ENCODE assay signal across 17 cellular contexts in the genomic region with DNA sequence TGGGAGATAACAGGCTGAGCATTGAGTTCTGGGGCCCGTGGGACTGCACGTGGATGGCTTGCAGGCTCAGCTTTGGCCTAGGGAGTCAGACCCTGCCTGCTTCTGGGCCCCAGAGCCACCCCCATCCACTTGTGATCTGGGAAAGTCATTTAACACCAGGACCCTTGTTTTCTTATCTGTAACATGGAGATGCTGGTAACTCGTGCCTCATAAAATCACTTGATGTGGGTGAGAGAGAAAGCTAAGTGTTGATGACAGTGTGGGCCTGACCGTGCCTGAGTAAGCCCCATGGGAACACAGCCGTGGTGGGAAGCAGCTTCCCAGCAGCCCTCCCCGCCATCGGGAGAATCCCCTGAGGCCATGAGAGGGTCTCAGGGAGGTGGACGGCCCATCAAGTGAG.
DNase-seq lines count a peak whose midpoint lies in the region; ATAC-seq lines count a peak whose summit lies in the region.
"Had no signal": no experiment of that assay in that cellular context is flagged by ENCODE, and none has a peak within 500 bp of the region (broad histone marks: within the 10 kb centered on the region; RNA-seq: fewer than 3 reads in every experiment).

No MANE protein-coding gene starts in this region.

- H3K36me3 Mint-ChIP-seq in activated CD4-positive, alpha-beta T cell treated with anti-CD3 and anti-CD28 coated beads, Interleukin-2, amount 10 ng/mL, durations not matched to agents 24 days and 14 days (ENCODE audit: low read depth), result no peaks in the 10 kb centered on the region
- H3K36me3 Mint-ChIP-seq: IgD-negative memory B cell had no signal

- intact Hi-C loops in activated CD4-positive, alpha-beta T cell treated with anti-CD3 and anti-CD28 coated beads, Interleukin-2, amount 10 ng/mL, durations not matched to agents 24 days and 14 days (cut with micrococcal nuclease), result no loop called here
- intact Hi-C loops in left ventricle myocardium superior (cut with micrococcal nuclease), result no loop called here

- no peak overlapping the region for H3K27ac Mint-ChIP-seq in activated CD4-positive, alpha-beta T cell treated with anti-CD3 and anti-CD28 coated beads, Interleukin-2, amount 10 ng/mL, durations not matched to agents 24 days and 14 days
- H3K27ac Mint-ChIP-seq: H9, IgD-negative memory B cell had no signal

- H3K4me1 Mint-ChIP-seq in activated CD4-positive, alpha-beta T cell treated with anti-CD3 and anti-CD28 coated beads, Interleukin-2, amount 10 ng/mL, durations not matched to agents 24 days and 14 days, result no peaks in the 10 kb centered on the region
- H3K4me1 Mint-ChIP-seq: H9, IgD-negative memory B cell had no signal

- peak; percentile 8 for DNase-seq in activated CD4-positive, alpha-beta T cell treated with anti-CD3 and anti-CD28 coated beads, Interleukin-2, amount 10 ng/mL, durations not matched to agents 24 days and 14 days
- DNase-seq in activated CD4-positive, alpha-beta T cell treated with anti-CD3 and anti-CD28 coated beads for 48 hours, result no peak
- peak; percentile 73 for DNase-seq in NCI-H69 (lab: John Stamatoyannopoulos, UW)
- DNase-seq in left ventricle myocardium superior, result peak; percentile 73
- peak; percentile 39 for DNase-seq in retina
- no peak for DNase-seq in HUDEP-2 (lab: John Stamatoyannopoulos, UW; ENCODE audit: unreplicated experiment in 76 of 76)
- DNase-seq in stimulated activated CD4-positive, alpha-beta T cell treated with anti-CD3 and anti-CD28 coated beads, Interleukin-12 subunit alpha, Interleukin-12 subunit beta, amount 100 ng/mL, for 4 hours, result no peak
- no peak for DNase-seq in activated T-cell treated with anti-CD3 and anti-CD28 coated beads, Interleukin-2, amount 50 U/mL, for 1 hour
- DNase-seq: COR-L47, EL, H9, Kasumi-1, MM.1S, NCI-H187 treated with DMSO at 0.1 percent for 48 hours, NCI-H510A had no signal

- no peaks in the 10 kb centered on the region for H3K27me3 Mint-ChIP-seq in activated CD4-positive, alpha-beta T cell treated with anti-CD3 and anti-CD28 coated beads, Interleukin-2, amount 10 ng/mL, durations not matched to agents 24 days and 14 days

- no peak overlapping the region for H3K4me3 Mint-ChIP-seq in activated CD4-positive, alpha-beta T cell treated with anti-CD3 and anti-CD28 coated beads, Interleukin-2, amount 10 ng/mL, durations not matched to agents 24 days and 14 days
- H3K4me3 Mint-ChIP-seq: H9, IgD-negative memory B cell had no signal

- no peaks in the 10 kb centered on the region for H3K9me3 Mint-ChIP-seq in activated CD4-positive, alpha-beta T cell treated with anti-CD3 and anti-CD28 coated beads, Interleukin-2, amount 10 ng/mL, durations not matched to agents 24 days and 14 days
- H3K9me3 Mint-ChIP-seq: H9 had no signal

- peak; percentile 87 for ATAC-seq in left ventricle myocardium superior
- ATAC-seq: A549 had no signal

Comparison
In these comparisons a context has a peak if more than half of its experiments do, and no peak if none do; other contexts are left out.
1. DNase-seq: peak in activated CD4-positive, alpha-beta T cell treated with anti-CD3 and anti-CD28 coated beads, Interleukin-2, amount 10 ng/mL, durations not matched to agents 24 days and 14 days (single experiment), NCI-H69 (single experiment), left ventricle myocardium superior (single experiment) and retina (single experiment); none in activated CD4-positive, alpha-beta T cell treated with anti-CD3 and anti-CD28 coated beads for 48 hours (single experiment), HUDEP-2 (0 of 76), stimulated activated CD4-positive, alpha-beta T cell treated with anti-CD3 and anti-CD28 coated beads, Interleukin-12 subunit alpha, Interleukin-12 subunit beta, amount 100 ng/mL, for 4 hours (single experiment) and activated T-cell treated with anti-CD3 and anti-CD28 coated beads, Interleukin-2, amount 50 U/mL, for 1 hour (single experiment).